Comparison of ENCODE assay signal across 8 cellular contexts in genomic region chr1:25799758-25800537, GRCh38. TPM values are rescaled to one million over a fixed set of nuclear protein-coding genes. Genes with fewer than 3 reads are reported as not detected.
DNase-seq lines count a peak whose midpoint lies in the region; ATAC-seq and TF ChIP-seq lines count a peak whose summit lies in the region.

Gene SELENON, plus strand, starts transcription at chr1:25800193. Its CDS starts 38 bp downstream, at chr1:25800231.

- H4K20me1 ChIP-seq in DND-41 (ENCODE audit: insufficient read depth, low read length) = peaks cover 8% of the 10 kb centered on the region; the same call in 1 of the 2 replicates

- H3K4me1 ChIP-seq in DND-41 (ENCODE audit: insufficient read depth, low read length) (peaks cover 28% of the 10 kb centered on the region), mesenchymal stem cell (ENCODE audit: control insufficient read depth, insufficient read depth, low read depth, low read length) (peaks cover 21% of the 10 kb centered on the region)

- peak within 1 kb of the TSS in 1 of 2 experiments; percentile 91 for H3K14ac ChIP-seq in mesenchymal stem cell (ENCODE audit: low read length in 2 of 2)

- H3K27me3 Mint-ChIP-seq in activated CD4-positive, alpha-beta T cell treated with anti-CD3 and anti-CD28 coated beads, Interleukin-2, amount 10 ng/mL, durations not matched to agents 24 days and 14 days = peaks cover 30% of the 10 kb centered on the region

- peak within 1 kb of the TSS; percentile 53 for H3K9ac ChIP-seq in DND-41 (ENCODE audit: low read depth, low read length)
- H3K9ac ChIP-seq in mesenchymal stem cell (ENCODE audit: low read length) = peak within 1 kb of the TSS; percentile 92

- H4K8ac ChIP-seq in mesenchymal stem cell (ENCODE audit: low read length) = peak within 1 kb of the TSS; percentile 87

- ATAC-seq in DND-41 (ENCODE audit: insufficient read depth, low read depth) (peak; percentile 51), HG03139 (IDR thresholded peaks at IDR 0.05; ENCODE audit: unreplicated experiment) (no peak), GM21381 (IDR thresholded peaks at IDR 0.05; ENCODE audit: unreplicated experiment) (no peak)

- peak within 1 kb of the TSS; percentile 94 for H4K91ac ChIP-seq in mesenchymal stem cell (ENCODE audit: low read length)

- DNase-seq in DND-41 (no peak), M059J (ENCODE audit: low read depth) (peak; percentile 50), mesenchymal stem cell (peak; percentile 54)
- DNase-seq in activated CD4-positive, alpha-beta T cell treated with anti-CD3 and anti-CD28 coated beads, Interleukin-2, amount 10 ng/mL, durations not matched to agents 24 days and 14 days = peak; percentile 83

- intact Hi-C loops in activated CD4-positive, alpha-beta T cell treated with anti-CD3 and anti-CD28 coated beads, Interleukin-2, amount 10 ng/mL, durations not matched to agents 24 days and 14 days (cut with micrococcal nuclease) = loop anchor here (5.0 kb wide), 1 partner anchor 123 kb away; no protein-coding TSS in a partner anchor

- H2AFZ ChIP-seq in DND-41 (ENCODE audit: low read depth, low read length) (peak within 1 kb of the TSS; percentile 68; the same call in 1 of the 2 replicates), mesenchymal stem cell (ENCODE audit: low read depth, low read length) (peak within 1 kb of the TSS; percentile 87)

- peak within 1 kb of the TSS; percentile 87 for H2BK120ac ChIP-seq in mesenchymal stem cell (ENCODE audit: low read depth, low read length)

- H3K4ac ChIP-seq in mesenchymal stem cell (ENCODE audit: low read depth in 1 of 2, low read length in 2 of 2) = peak within 1 kb of the TSS; percentile 78 to 94

- H3K4me3 Mint-ChIP-seq in activated CD4-positive, alpha-beta T cell treated with anti-CD3 and anti-CD28 coated beads, Interleukin-2, amount 10 ng/mL, durations not matched to agents 24 days and 14 days = peak within 1 kb of the TSS; percentile 78

- H2BK15ac ChIP-seq in mesenchymal stem cell (ENCODE audit: low read depth, poor library complexity, severe bottlenecking) = peak within 1 kb of the TSS; percentile 74

- peak within 1 kb of the TSS; percentile 47 for H2BK5ac ChIP-seq in mesenchymal stem cell (ENCODE audit: low read depth, low read length, poor library complexity, severe bottlenecking)

- H3K27ac ChIP-seq in DND-41 (ENCODE audit: low read length) = no peak within 1 kb of the TSS; the same call in 1 of the 2 replicates
- H3K27ac ChIP-seq in mesenchymal stem cell (ENCODE audit: low read length, poor library complexity, severe bottlenecking) = no peak within 1 kb of the TSS

- in situ Hi-C loops in endometrial microvascular endothelial cells (cut with HindIII; ENCODE audit: inconsistent ontology term, low pct_unique_long_range_greater_than_20kb, low sequenced_read_pairs) = loop anchor here (25.0 kb wide), 1 partner anchor 188 kb away; the partner anchor contains the start of gene MAN1C1

- 3% methylated on average over 42 of the region's 91 CpGs for WGBS in mesenchymal stem cell

- H3K79me1 ChIP-seq in mesenchymal stem cell (replicated peaks; ENCODE audit: low read length, poor library complexity, severe bottlenecking) = peaks cover 11% of the 10 kb centered on the region

- no peak within 1 kb of the TSS for H3K27ac Mint-ChIP-seq in activated CD4-positive, alpha-beta T cell treated with anti-CD3 and anti-CD28 coated beads, Interleukin-2, amount 10 ng/mL, durations not matched to agents 24 days and 14 days

- TF ChIP-seq CTCF in DND-41 (IDR thresholded peaks at IDR 0.05; ENCODE audit: borderline replicate concordance, extremely low read depth, low read length, poor library complexity, severe bottlenecking) (no peak), subcutaneous adipose tissue (IDR thresholded peaks at IDR 0.05; ENCODE audit: low read depth) (no peak)

- H3K9me3 Mint-ChIP-seq in activated CD4-positive, alpha-beta T cell treated with anti-CD3 and anti-CD28 coated beads, Interleukin-2, amount 10 ng/mL, durations not matched to agents 24 days and 14 days = no peaks in the 10 kb centered on the region

- H3K36me3 Mint-ChIP-seq in activated CD4-positive, alpha-beta T cell treated with anti-CD3 and anti-CD28 coated beads, Interleukin-2, amount 10 ng/mL, durations not matched to agents 24 days and 14 days (ENCODE audit: low read depth) = no peaks in the 10 kb centered on the region

- H3K79me2 ChIP-seq in DND-41 (ENCODE audit: insufficient read depth, low read length) = no peaks in the 10 kb centered on the region

- peak within 1 kb of the TSS; percentile 55 to 85 for H2BK12ac ChIP-seq in mesenchymal stem cell (ENCODE audit: low read length in 2 of 2)

- no peaks in the 10 kb centered on the region for H3K36me3 ChIP-seq in DND-41 (ENCODE audit: insufficient read depth, low read length)
- peaks cover 2 to 11% of the 10 kb centered on the region in 2 experiments for H3K36me3 ChIP-seq in mesenchymal stem cell (ENCODE audit: control insufficient read depth in 1 of 2, insufficient read depth in 2 of 2, low read depth in 1 of 2, low read length in 2 of 2)

- peak within 1 kb of the TSS; percentile 17 to 59; a peak in 3 of 4 replicates for H3K4me3 ChIP-seq in DND-41 (ENCODE audit: low read depth in 1 of 2, low read length in 2 of 2)
- H3K4me3 ChIP-seq in mesenchymal stem cell (ENCODE audit: insufficient read depth in 1 of 2, low read depth in 1 of 2, low read length in 2 of 2) = peak within 1 kb of the TSS; percentile 82 to 91

- peak within 1 kb of the TSS; percentile 46 for H2AK5ac ChIP-seq in mesenchymal stem cell (ENCODE audit: low read length, severe bottlenecking)

- H3K23ac ChIP-seq in mesenchymal stem cell (ENCODE audit: low read length in 2 of 2) = peak within 1 kb of the TSS; percentile 37 to 54

- H3K4me2 ChIP-seq in DND-41 (ENCODE audit: insufficient read depth, low read length) (peak within 1 kb of the TSS; percentile 73), mesenchymal stem cell (ENCODE audit: low read length, poor library complexity, severe bottlenecking) (peak within 1 kb of the TSS; percentile 87)

- peaks cover 38% of the 10 kb centered on the region for H3K4me1 Mint-ChIP-seq in activated CD4-positive, alpha-beta T cell treated with anti-CD3 and anti-CD28 coated beads, Interleukin-2, amount 10 ng/mL, durations not matched to agents 24 days and 14 days

- H3K27me3 ChIP-seq in DND-41 (ENCODE audit: insufficient read depth, low read length, poor library complexity) = peaks cover 24% of the 10 kb centered on the region
- no peaks in the 10 kb centered on the region for H3K27me3 ChIP-seq in mesenchymal stem cell (ENCODE audit: control insufficient read depth in 1 of 2, insufficient read depth in 1 of 2, low read length in 2 of 2)

- no peaks in the 10 kb centered on the region for H3K9me3 ChIP-seq in DND-41 (ENCODE audit: insufficient read depth, low read length, severe bottlenecking)
- no peaks in the 10 kb centered on the region for H3K9me3 ChIP-seq in mesenchymal stem cell (ENCODE audit: control insufficient read depth, low read length)

- peak within 1 kb of the TSS; percentile 73 to 89 for H3K18ac ChIP-seq in mesenchymal stem cell (ENCODE audit: low read depth in 1 of 2, low read length in 2 of 2)

RNA-seq across cellular contexts. Expression of gene SELENON, which starts in this region (rescaled TPM):
- total RNA-seq in M059J (2014; rRNA removed; shearing (Covaris generic)) = 35.6 and 62.9 TPM in 2 replicates
- 8.2 and 9.9 TPM in 2 replicates for total RNA-seq in activated CD4-positive, alpha-beta T cell treated with anti-CD3 and anti-CD28 coated beads, Interleukin-2, amount 10 ng/mL, durations not matched to agents 24 days and 14 days
- total RNA-seq in endometrial microvascular endothelial cells (ENCODE audit: inconsistent ontology term) (87.4 TPM), subcutaneous adipose tissue (10 to 100 TPM; 20.9 to 52.0 (median 25.2) TPM)
- polyA plus RNA-seq in mesenchymal stem cell (2013, experiment 1 of 2) = 115 TPM
- polyA plus RNA-seq in mesenchymal stem cell (2013, experiment 2 of 2) = 113 TPM
